In genomic region chr1:89695847-89696246, GRCh38 we compare ENCODE assay signal across 26 cellular contexts.
A peak's percentile ranks its signal among the peaks of the same experiment; 100 is the strongest.
DNase-seq lines count a peak whose midpoint lies in the region; ATAC-seq and TF ChIP-seq lines count a peak whose summit lies in the region.
"Had no signal": no experiment of that assay in that cellular context is flagged by ENCODE, and none has a peak within 500 bp of the region (broad histone marks: within the 10 kb centered on the region; RNA-seq: fewer than 3 reads in every experiment).

No MANE protein-coding gene starts in this region.

- no peak overlapping the region for H3K4me3 ChIP-seq in CD4-positive, alpha-beta memory T cell (ENCODE audit: low read length in 2 of 2)
- H3K4me3 ChIP-seq: cardiac muscle cell, right lobe of liver, suprapubic skin, vagina had no signal

- H3K36me3 ChIP-seq in CD4-positive, alpha-beta memory T cell (ENCODE audit: insufficient read depth, low read length): no peaks in the 10 kb centered on the region
- H3K36me3 ChIP-seq: cardiac muscle cell, right lobe of liver, suprapubic skin, vagina had no signal

- intact Hi-C loops in CD4-positive, alpha-beta memory T cell (cut with micrococcal nuclease): loop anchor here (5.0 kb wide), 2 partner anchors 66 to 174 kb away; partner anchors contain the start of gene LRRC8B
- intact Hi-C loops in activated CD8-positive, alpha-beta T cell treated with anti-CD3 and anti-CD28 coated beads for 36 hours (cut with micrococcal nuclease): loop anchor here (10.0 kb wide), 1 partner anchor 149 kb away; no protein-coding TSS in a partner anchor

- POLR2A ChIA-PET in CD4-positive, alpha-beta memory T cell (lab: Charles Lee; ENCODE audit: partially characterized antibody): interaction anchor here (0.7 to 7.3 kb wide), 11 partner anchors 9 to 91 kb away, joined by 3 to 62 read pairs (median 4); partner anchors contain the start of gene LRRC8C
- POLR2A ChIA-PET in activated CD8-positive, alpha-beta T cell treated with anti-CD3 and anti-CD28 coated beads for 36 hours (lab: Charles Lee): interaction anchor here (0.5 to 0.7 kb wide), 3 partner anchors 60 to 499 kb away, joined by 3 to 4 read pairs (median 3); no protein-coding TSS in a partner anchor

- ATAC-seq in activated CD8-positive, alpha-beta memory T cell treated with anti-CD3 and anti-CD28 coated beads, Interleukin-2, amount 10 ng/mL, durations not matched to agents 7 days and 5 days: no peak
- ATAC-seq in activated CD8-positive, alpha-beta T cell treated with anti-CD3 and anti-CD28 coated beads for 36 hours: no peak
- ATAC-seq in naive B cell (ENCODE audit: low read depth in 2 of 2): no peak
- ATAC-seq in HG02938 (IDR thresholded peaks at IDR 0.05; ENCODE audit: unreplicated experiment): no peak
- no peak for ATAC-seq in HG02973 (IDR thresholded peaks at IDR 0.05; ENCODE audit: unreplicated experiment)
- ATAC-seq: left cardiac atrium, right lobe of liver had no signal

- no peak for DNase-seq in activated CD8-positive, alpha-beta memory T cell treated with anti-CD3 and anti-CD28 coated beads, Interleukin-2, amount 10 ng/mL, durations not matched to agents 7 days and 5 days
- DNase-seq in activated CD8-positive, alpha-beta memory T cell treated with anti-CD3 and anti-CD28 coated beads for 24 hours: no peak
- DNase-seq in CD4-positive, alpha-beta memory T cell: no peak
- DNase-seq in activated CD8-positive, alpha-beta T cell treated with anti-CD3 and anti-CD28 coated beads for 36 hours: no peak
- DNase-seq in naive B cell (no peak), mesenteric fat pad (ENCODE audit: low spot score) (no peak)
- DNase-seq: activated CD4-positive, alpha-beta T cell treated with anti-CD3 and anti-CD28 coated beads, Interleukin-2, amount 50 U/mL, for 4 hours; anterior cingulate cortex; dermis blood vessel endothelial cell; H7; head of caudate nucleus; Kasumi-1; left cardiac atrium; NCI-H1092; NCI-H187 treated with DMSO at 0.1 percent for 48 hours; right lobe of liver; SHP77; stimulated activated CD4-positive, alpha-beta T cell treated with anti-CD3 and anti-CD28 coated beads, Interleukin-15, amount 100 ng/mL, for 24 hours; stimulated activated CD8-positive, alpha-beta memory T cell treated with anti-CD3 and anti-CD28 coated beads, Interleukin-4, amount 100 ng/mL, for 48 hours had no signal

- CTCF ChIA-PET in activated CD8-positive, alpha-beta memory T cell treated with anti-CD3 and anti-CD28 coated beads, Interleukin-2, amount 10 ng/mL, durations not matched to agents 7 days and 5 days (lab: Charles Lee): interaction anchor here (0.8 to 1.7 kb wide), 6 partner anchors 10 to 67 kb away, joined by 3 to 6 read pairs (median 3); partner anchors contain the start of gene LRRC8C
- CTCF ChIA-PET in CD4-positive, alpha-beta memory T cell (lab: Charles Lee; ENCODE audit: partially characterized antibody): interaction anchor here (1.0 to 1.7 kb wide), 5 partner anchors 25 to 67 kb away, joined by 3 to 15 read pairs (median 4); no protein-coding TSS in a partner anchor
- CTCF ChIA-PET in activated CD8-positive, alpha-beta T cell treated with anti-CD3 and anti-CD28 coated beads for 36 hours (lab: Charles Lee): interaction anchor here (2.1 to 2.9 kb wide), 3 partner anchors 11 to 67 kb away, joined by 9 to 16 read pairs (median 15); no protein-coding TSS in a partner anchor

- H3K4me3 Mint-ChIP-seq in activated CD8-positive, alpha-beta memory T cell treated with anti-CD3 and anti-CD28 coated beads, Interleukin-2, amount 10 ng/mL, durations not matched to agents 7 days and 5 days: no peak overlapping the region
- peak overlapping the region in 6 of 8 donors; percentile 7 to 64 (median 38) for H3K4me3 Mint-ChIP-seq in CD4-positive, alpha-beta memory T cell
- H3K4me3 Mint-ChIP-seq in activated CD8-positive, alpha-beta T cell treated with anti-CD3 and anti-CD28 coated beads for 36 hours: no peak overlapping the region
- peak overlapping the region in 1 of 8 donors; percentile 14 for H3K4me3 Mint-ChIP-seq in naive B cell
- H3K4me3 Mint-ChIP-seq: CD14-positive monocyte had no signal

- H3K4me1 Mint-ChIP-seq in activated CD8-positive, alpha-beta memory T cell treated with anti-CD3 and anti-CD28 coated beads, Interleukin-2, amount 10 ng/mL, durations not matched to agents 7 days and 5 days: peaks cover 88% of the 10 kb centered on the region
- peaks cover 76 to 99% (median 87%) of the 10 kb centered on the region in 4 donors for H3K4me1 Mint-ChIP-seq in CD4-positive, alpha-beta memory T cell
- H3K4me1 Mint-ChIP-seq in activated CD8-positive, alpha-beta T cell treated with anti-CD3 and anti-CD28 coated beads for 36 hours (ENCODE audit: low read depth): peaks cover 88% of the 10 kb centered on the region
- peaks cover 44 to 77% (median 68%) of the 10 kb centered on the region in 3 donors for H3K4me1 Mint-ChIP-seq in naive B cell

- no peaks in the 10 kb centered on the region for H3K27me3 ChIP-seq in CD4-positive, alpha-beta memory T cell (ENCODE audit: insufficient read depth, low read length)
- H3K27me3 ChIP-seq: cardiac muscle cell, right lobe of liver, suprapubic skin, vagina had no signal

- TF ChIP-seq CTCF in activated CD8-positive, alpha-beta T cell treated with anti-CD3 and anti-CD28 coated beads for 36 hours (IDR thresholded peaks at IDR 0.05): no peak

- peaks cover 66% of the 10 kb centered on the region for H3K36me3 Mint-ChIP-seq in activated CD8-positive, alpha-beta memory T cell treated with anti-CD3 and anti-CD28 coated beads, Interleukin-2, amount 10 ng/mL, durations not matched to agents 7 days and 5 days
- peaks cover 34 to 45% of the 10 kb centered on the region in 2 donors for H3K36me3 Mint-ChIP-seq in CD4-positive, alpha-beta memory T cell
- peaks cover 70% of the 10 kb centered on the region for H3K36me3 Mint-ChIP-seq in activated CD8-positive, alpha-beta T cell treated with anti-CD3 and anti-CD28 coated beads for 36 hours (ENCODE audit: low read depth)
- peaks cover 0 to 5% of the 10 kb centered on the region in 2 donors for H3K36me3 Mint-ChIP-seq in naive B cell

- H3K27ac Mint-ChIP-seq in activated CD8-positive, alpha-beta memory T cell treated with anti-CD3 and anti-CD28 coated beads, Interleukin-2, amount 10 ng/mL, durations not matched to agents 7 days and 5 days: peak overlapping the region; percentile 67
- peak overlapping the region; percentile 79 to 93 (median 86) for H3K27ac Mint-ChIP-seq in CD4-positive, alpha-beta memory T cell
- peak overlapping the region; percentile 65 for H3K27ac Mint-ChIP-seq in activated CD8-positive, alpha-beta T cell treated with anti-CD3 and anti-CD28 coated beads for 36 hours
- H3K27ac Mint-ChIP-seq in naive B cell: peak overlapping the region in 4 of 6 donors; percentile 41 to 75 (median 52)

- H3K27me3 Mint-ChIP-seq in activated CD8-positive, alpha-beta memory T cell treated with anti-CD3 and anti-CD28 coated beads, Interleukin-2, amount 10 ng/mL, durations not matched to agents 7 days and 5 days: no peaks in the 10 kb centered on the region
- no peaks in the 10 kb centered on the region for H3K27me3 Mint-ChIP-seq in CD4-positive, alpha-beta memory T cell
- H3K27me3 Mint-ChIP-seq in activated CD8-positive, alpha-beta T cell treated with anti-CD3 and anti-CD28 coated beads for 36 hours: no peaks in the 10 kb centered on the region
- no peaks in the 10 kb centered on the region for H3K27me3 Mint-ChIP-seq in naive B cell

- peaks cover 96% of the 10 kb centered on the region for H3K4me1 ChIP-seq in CD4-positive, alpha-beta memory T cell (ENCODE audit: insufficient read depth, low read length)
- H3K4me1 ChIP-seq: parathyroid adenoma, right lobe of liver had no signal

- no peaks in the 10 kb centered on the region for H3K9me3 ChIP-seq in CD4-positive, alpha-beta memory T cell (ENCODE audit: control insufficient read depth in 1 of 2, low read length in 2 of 2)
- H3K9me3 ChIP-seq: right lobe of liver, suprapubic skin, vagina had no signal

- peak overlapping the region; percentile 13 for H3K27ac ChIP-seq in CD4-positive, alpha-beta memory T cell (ENCODE audit: low read depth, low read length)
- H3K27ac ChIP-seq: cardiac muscle cell, parathyroid adenoma, right lobe of liver, suprapubic skin, vagina had no signal

- H3K9me3 Mint-ChIP-seq in activated CD8-positive, alpha-beta memory T cell treated with anti-CD3 and anti-CD28 coated beads, Interleukin-2, amount 10 ng/mL, durations not matched to agents 7 days and 5 days (ENCODE audit: low read depth): no peaks in the 10 kb centered on the region
- peaks cover 0 to 2% (median 0%) of the 10 kb centered on the region in 8 donors for H3K9me3 Mint-ChIP-seq in CD4-positive, alpha-beta memory T cell
- H3K9me3 Mint-ChIP-seq in activated CD8-positive, alpha-beta T cell treated with anti-CD3 and anti-CD28 coated beads for 36 hours: peaks cover 4% of the 10 kb centered on the region
- H3K9me3 Mint-ChIP-seq in naive B cell: no peaks in the 10 kb centered on the region
- H3K9me3 Mint-ChIP-seq: CD14-positive monocyte had no signal

Comparison
In these comparisons a context has a peak if more than half of its experiments do, and no peak if none do; other contexts are left out.
1. H3K4me3 Mint-ChIP-seq: peak in CD4-positive, alpha-beta memory T cell (6 of 8); none in activated CD8-positive, alpha-beta memory T cell treated with anti-CD3 and anti-CD28 coated beads, Interleukin-2, amount 10 ng/mL, durations not matched to agents 7 days and 5 days (single experiment) and activated CD8-positive, alpha-beta T cell treated with anti-CD3 and anti-CD28 coated beads for 36 hours (single experiment).
2. Peak in every context shown above with its lines, with median percentiles within 50 percentile points of each other: H3K27ac Mint-ChIP-seq.